ENCODE assay signal across 8 cellular contexts in genomic region chr19:17292301-17293074, GRCh38. TPM values are rescaled to one million over a fixed set of nuclear protein-coding genes. Genes with fewer than 3 reads are reported as not detected.
DNase-seq lines count a peak whose midpoint lies in the region; ATAC-seq and TF ChIP-seq lines count a peak whose summit lies in the region.

No MANE protein-coding gene starts in this region.

- peak overlapping the region; percentile 91 for H3K27ac ChIP-seq in RWPE1
- no peak overlapping the region for H3K27ac ChIP-seq in foreskin keratinocyte
- peak overlapping the region; percentile 47 for H3K27ac ChIP-seq in neutrophil
- no peak overlapping the region for H3K27ac ChIP-seq in thymus (ENCODE audit: low read depth)

- H3K36me3 ChIP-seq in neutrophil, result peaks cover 5% of the 10 kb centered on the region
- H3K36me3 ChIP-seq in thymus (ENCODE audit: control insufficient read depth, insufficient read depth), result peaks cover 10% of the 10 kb centered on the region

- DNase-seq in AG08396 (ENCODE audit: low spot score) (peak; percentile 96), RWPE1 (ENCODE audit: low spot score) (peak; percentile 96), foreskin keratinocyte (peak; percentile 80 to 90)
- DNase-seq in activated effector memory CD4-positive, alpha-beta T cell treated with Interleukin-2 at 50 U/mL for 16 hours, result peak; percentile 68

- H3K9me3 ChIP-seq in neutrophil, result no peaks in the 10 kb centered on the region
- H3K9me3 ChIP-seq in thymus (ENCODE audit: control insufficient read depth), result no peaks in the 10 kb centered on the region

- H3K27me3 ChIP-seq in foreskin keratinocyte (no peaks in the 10 kb centered on the region), neutrophil (no peaks in the 10 kb centered on the region), thymus (ENCODE audit: control insufficient read depth, insufficient read depth) (no peaks in the 10 kb centered on the region)

- peak overlapping the region; percentile 60 to 69 for H3K4me3 ChIP-seq in neutrophil (ENCODE audit: low read depth in 1 of 2, low read length in 1 of 2)
- H3K4me3 ChIP-seq in thymus (ENCODE audit: low read length), result peak overlapping the region; percentile 55

- 3% methylated on average over 46 of the region's 46 CpGs for WGBS in thymus

- TF ChIP-seq CTCF in RWPE1 (conservative IDR thresholded peaks at IDR 0.05; ENCODE audit: low read depth) (peak; percentile 95), foreskin keratinocyte (conservative IDR thresholded peaks at IDR 0.05) (peak; percentile 96), neutrophil (IDR thresholded peaks at IDR 0.05) (no peak)

- CTCF ChIA-PET in RWPE1 (lab: Yijun Ruan, JAX), result interaction anchor here (0.5 to 2.0 kb wide), 10 partner anchors 9 to 487 kb away, joined by 3 to 16 read pairs (median 6); partner anchors contain the start of genes ABHD8, CCDC194 and MRPL34

- ATAC-seq in GM18867 (IDR thresholded peaks at IDR 0.05; ENCODE audit: unreplicated experiment) (peak; percentile 76), HG03139 (IDR thresholded peaks at IDR 0.05; ENCODE audit: unreplicated experiment) (peak; percentile 75), foreskin keratinocyte (peak; percentile 89)

- peaks cover 8% of the 10 kb centered on the region for H3K4me1 ChIP-seq in foreskin keratinocyte
- peaks cover 32 to 39% of the 10 kb centered on the region in 2 experiments for H3K4me1 ChIP-seq in neutrophil (ENCODE audit: control insufficient read depth in 1 of 2, insufficient read depth in 1 of 2, low read depth in 1 of 2, low read length in 1 of 2)
- H3K4me1 ChIP-seq in thymus (ENCODE audit: control insufficient read depth, insufficient read depth, low read length), result peaks cover 7% of the 10 kb centered on the region

- POLR2A ChIA-PET in RWPE1 (lab: Yijun Ruan, JAX; ENCODE audit: low non-redundant PET), result interaction anchor here (0.5 kb wide), 1 partner anchor 49 kb away, joined by 4 read pairs; no protein-coding TSS in a partner anchor

RNA-seq across cellular contexts. Expression of gene ABHD8, which starts 10.7 kb away (rescaled TPM):
- total RNA-seq in foreskin keratinocyte, result 12.6 and 16.0 TPM in 2 replicates
- polyA plus RNA-seq in foreskin keratinocyte (14.4 and 17.6 TPM in 2 replicates), thymus (10.3 TPM)

RNA-seq across cellular contexts. Expression of gene ANKLE1, which starts 10.8 kb away (rescaled TPM):
- total RNA-seq in foreskin keratinocyte, result 2.1 and 2.7 TPM in 2 replicates
- polyA plus RNA-seq in foreskin keratinocyte (1.9 and 2.6 TPM in 2 replicates), thymus (0.64 TPM)

RNA-seq across cellular contexts. Expression of gene MRPL34, which starts 13.2 kb away (rescaled TPM):
- 38.8 and 43.6 TPM in 2 replicates for total RNA-seq in foreskin keratinocyte
- 99.8 and 114 TPM in 2 replicates for polyA plus RNA-seq in foreskin keratinocyte
- polyA plus RNA-seq in thymus, result 123 TPM

RNA-seq across cellular contexts. Expression of gene DDA1, which starts 16.9 kb away (rescaled TPM):
- 54.7 and 59.1 TPM in 2 replicates for total RNA-seq in foreskin keratinocyte
- polyA plus RNA-seq in foreskin keratinocyte (76.4 and 78.6 TPM in 2 replicates), thymus (51.7 TPM)

RNA-seq across cellular contexts. Expression of gene BABAM1, which starts 25.2 kb away (rescaled TPM):
- total RNA-seq in foreskin keratinocyte, result 95.7 and 95.9 TPM in 2 replicates
- polyA plus RNA-seq in foreskin keratinocyte, result 119 and 122 TPM in 2 replicates
- polyA plus RNA-seq in thymus, result 94.4 TPM

Comparison
In these comparisons a context has a peak if more than half of its experiments do, and no peak if none do; other contexts are left out.
1. H3K27ac ChIP-seq: peak in RWPE1 (single experiment) and neutrophil (single experiment); none in foreskin keratinocyte (single experiment) and thymus (single experiment).
2. Peak in every context shown above with its lines, with median percentiles within 50 percentile points of each other: DNase-seq and ATAC-seq.